ENCODE assay signal across 1 cellular context in genomic region chr2:11863513-11864328, GRCh38.
TF ChIP-seq lines count a peak whose summit lies in the region.

No MANE protein-coding gene starts in this region.

TF ChIP-seq in HepG2, 621 proteins besides CTCF, POLR2A, EP300 and RAD21 (continued from another document):
- TF ChIP-seq MXD3 (CRISPR knock-in tag; IDR thresholded peaks at IDR 0.05) (0 out of 2 replicates have a peak, but pooled peaks have one; percentile 19), MAX (IDR thresholded peaks at IDR 0.05) (peak; percentile 27; the same call in 1 of the 2 replicates), MYC (CRISPR knock-in tag; IDR thresholded peaks at IDR 0.05; ENCODE audit: borderline replicate concordance) (no peak), HOXA7 (CRISPR knock-in tag; IDR thresholded peaks at IDR 0.05) (no peak), ZNF513 (CRISPR knock-in tag; conservative IDR thresholded peaks at IDR 0.05) (no peak), HBP1 (CRISPR knock-in tag; IDR thresholded peaks at IDR 0.05; ENCODE audit: low read depth) (0 out of 2 replicates have a peak, but pooled peaks have one; percentile 70), KDM1A (CRISPR knock-in tag; IDR thresholded peaks at IDR 0.05) (no peak), ZBTB26 (CRISPR knock-in tag; IDR thresholded peaks at IDR 0.05; ENCODE audit: borderline replicate concordance) (peak; percentile 55), ELF1 (CRISPR knock-in tag; IDR thresholded peaks at IDR 0.05) (peak; percentile 45; the same call in 1 of the 2 replicates), TBL1XR1 (IDR thresholded peaks at IDR 0.05; ENCODE audit: borderline replicate concordance, low read length, partially characterized antibody) (no peak), ZNF839 (CRISPR knock-in tag; IDR thresholded peaks at IDR 0.05; ENCODE audit: borderline replicate concordance) (0 out of 2 replicates have a peak, but pooled peaks have one; percentile 44), BRCA1 (CRISPR knock-in tag; IDR thresholded peaks at IDR 0.05) (no peak), ZNF350 (CRISPR knock-in tag; IDR thresholded peaks at IDR 0.05; ENCODE audit: borderline replicate concordance, low read depth) (peak; percentile 63; the same call in 1 of the 2 replicates), ZFP90 (CRISPR knock-in tag; IDR thresholded peaks at IDR 0.05; ENCODE audit: borderline replicate concordance) (no peak), KMT2A (CRISPR knock-in tag; IDR thresholded peaks at IDR 0.05) (no peak), ZBTB1 (CRISPR knock-in tag; IDR thresholded peaks at IDR 0.05; ENCODE audit: borderline replicate concordance) (no peak), ZSCAN22 (CRISPR knock-in tag; IDR thresholded peaks at IDR 0.05) (no peak), CCDC6 (CRISPR knock-in tag; IDR thresholded peaks at IDR 0.05) (peak; percentile 42; the same call in 1 of the 2 replicates), NR2F1 (CRISPR knock-in tag; IDR thresholded peaks at IDR 0.05) (peak in 1 of 2 experiments; percentile 11; a peak in 1 of 4 replicates), ZNF282 (IDR thresholded peaks at IDR 0.05; ENCODE audit: partially characterized antibody) (no peak), ZNF256 (CRISPR knock-in tag; conservative IDR thresholded peaks at IDR 0.05) (no peak), ASH2L (IDR thresholded peaks at IDR 0.05; ENCODE audit: insufficient read length, low read depth, low read length) (peak; percentile 47), TGIF2 (CRISPR knock-in tag; IDR thresholded peaks at IDR 0.05) (no peak), ZNF747 (CRISPR knock-in tag; IDR thresholded peaks at IDR 0.05; ENCODE audit: borderline replicate concordance) (no peak), TARDBP (CRISPR knock-in tag; IDR thresholded peaks at IDR 0.05) (peak; percentile 41; the same call in 1 of the 2 replicates), ZXDC (CRISPR knock-in tag; IDR thresholded peaks at IDR 0.05) (no peak), MIER3 (CRISPR knock-in tag; IDR thresholded peaks at IDR 0.05; ENCODE audit: borderline replicate concordance) (no peak), TEAD3 (CRISPR knock-in tag; optimal IDR thresholded peaks at IDR 0.05; ENCODE audit: borderline replicate concordance) (peak; percentile 66), ZNF605 (CRISPR knock-in tag; IDR thresholded peaks at IDR 0.05) (0 out of 2 replicates have a peak, but pooled peaks have one; percentile 40), ZNF644 (CRISPR knock-in tag; IDR thresholded peaks at IDR 0.05; ENCODE audit: low read depth) (peak; percentile 74), FOSL2 (CRISPR knock-in tag; IDR thresholded peaks at IDR 0.05) (peak; percentile 59), KMT2B (CRISPR knock-in tag; IDR thresholded peaks at IDR 0.05) (peak; percentile 22; the same call in 1 of the 2 replicates), ZBTB3 (CRISPR knock-in tag; IDR thresholded peaks at IDR 0.05; ENCODE audit: borderline replicate concordance, low read depth) (0 out of 2 replicates have a peak, but pooled peaks have one; percentile 37), MEF2D (CRISPR knock-in tag; IDR thresholded peaks at IDR 0.05) (0 out of 2 replicates have a peak, but pooled peaks have one; percentile 40), ETV5 (CRISPR knock-in tag; IDR thresholded peaks at IDR 0.05; ENCODE audit: borderline replicate concordance) (peak; percentile 52; the same call in 1 of the 2 replicates), ZNF205 (CRISPR knock-in tag; IDR thresholded peaks at IDR 0.05) (no peak), JUND (CRISPR knock-in tag; IDR thresholded peaks at IDR 0.05) (no peak), KLF15 (CRISPR knock-in tag; IDR thresholded peaks at IDR 0.05; ENCODE audit: borderline replicate concordance) (no peak), SOX5 (CRISPR knock-in tag; IDR thresholded peaks at IDR 0.05; ENCODE audit: borderline replicate concordance) (peak; percentile 58; the same call in 1 of the 2 replicates), KDM5A (IDR thresholded peaks at IDR 0.05; ENCODE audit: borderline replicate concordance, low read length) (no peak), TFDP2 (CRISPR knock-in tag; IDR thresholded peaks at IDR 0.05) (no peak), LBX2 (CRISPR knock-in tag; IDR thresholded peaks at IDR 0.05; ENCODE audit: borderline replicate concordance) (no peak), PITX1 (CRISPR knock-in tag; IDR thresholded peaks at IDR 0.05) (peak; percentile 44; the same call in 1 of the 2 replicates), ZNF331 (CRISPR knock-in tag; IDR thresholded peaks at IDR 0.05) (peak; percentile 47; the same call in 1 of the 2 replicates), TBX2 (CRISPR knock-in tag; IDR thresholded peaks at IDR 0.05; ENCODE audit: borderline replicate concordance) (no peak), HOXD1 (CRISPR knock-in tag; IDR thresholded peaks at IDR 0.05) (no peak), MEIS2 (CRISPR knock-in tag; IDR thresholded peaks at IDR 0.05) (no peak), EZH2 (conservative IDR thresholded peaks at IDR 0.05; ENCODE audit: low read depth, low read length) (no peak)
